1 cellular context compared by ENCODE assay signal in genomic region chr2:42977236-42978174, GRCh38.
TF ChIP-seq lines count a peak whose summit lies in the region.

No MANE protein-coding gene starts in this region.

TF ChIP-seq in K562, 482 proteins besides CTCF, POLR2A, EP300 and RAD21 (continued from another document):
- 0 out of 2 replicates have a peak, but pooled peaks have one; percentile 12 for TF ChIP-seq SPI1 (IDR thresholded peaks at IDR 0.05; ENCODE audit: borderline replicate concordance, low read depth, low read length)
